ENCODE assay signal across 32 cellular contexts in genomic region chr2:156598563-156598962, GRCh38.
"Had no signal": no experiment of that assay in that cellular context is flagged by ENCODE, and none has a peak within 500 bp of the region (broad histone marks: within the 10 kb centered on the region; RNA-seq: fewer than 3 reads in every experiment).

No MANE protein-coding gene starts in this region.

- H3K27me3 ChIP-seq: ascending aorta, cardiac muscle cell had no signal

- H3K36me3 ChIP-seq: ascending aorta, cardiac muscle cell had no signal

- FAIRE-seq: bronchial epithelial cell, TTC549 had no signal

- H3K4me3 ChIP-seq: ascending aorta, cardiac muscle cell had no signal

- H3K4me1 ChIP-seq: ascending aorta had no signal

- H3K9me3 ChIP-seq: ascending aorta had no signal

- DNase-seq: activated B cell treated with CpG ODN at 0.5 μM for 24 hours; activated CD4-positive, alpha-beta memory T cell treated with anti-CD3 and anti-CD28 coated beads for 36 hours; activated CD4-positive, alpha-beta T cell treated with anti-CD3 and anti-CD28 coated beads for 4 hours; activated CD4-positive, alpha-beta T cell treated with anti-CD3 and anti-CD28 coated beads, Interleukin-2, amount 10 ng/mL, durations not matched to agents 24 days and 14 days; activated CD4-positive, alpha-beta T cell treated with anti-CD3 and anti-CD28 coated beads, Interleukin-2, amount 50 U/mL, for 1 hour; activated CD4-positive, alpha-beta T cell treated with anti-CD3 and anti-CD28 coated beads, Interleukin-2, amount 50 U/mL, for 4 hours; activated CD4-positive, CD25-positive, alpha-beta regulatory T cell treated with anti-CD3 and anti-CD28 coated beads, Interleukin-2, amount 50 U/mL, for 72 hours; activated CD8-positive, alpha-beta memory T cell treated with anti-CD3 and anti-CD28 coated beads, Interleukin-2, amount 50 U/mL, for 4 hours; activated CD8-positive, alpha-beta T cell treated with anti-CD3 and anti-CD28 coated beads for 36 hours; activated effector memory CD4-positive, alpha-beta T cell treated with anti-CD3 and anti-CD28 coated beads, Interleukin-2, amount 50 U/mL, for 16 hours; activated gamma-delta T cell treated with Interleukin-2 at 50 U/mL for 16 hours; activated naive CD4-positive, alpha-beta T cell; activated naive CD4-positive, alpha-beta T cell treated with anti-CD3 and anti-CD28 coated beads, Interleukin-2, amount 10 ng/mL, durations not matched to agents 7 days and 5 days; activated naive CD8-positive, alpha-beta T cell treated with anti-CD3 and anti-CD28 coated beads, Interleukin-2, amount 10 ng/mL, durations not matched to agents 7 days and 5 days; activated naive CD8-positive, alpha-beta T cell treated with anti-CD3 and anti-CD28 coated beads, Interleukin-2, amount 50 U/mL, for 24 hours; activated T-cell treated with anti-CD3 and anti-CD28 coated beads for 4 hours; activated T-cell treated with anti-CD3 and anti-CD28 coated beads, Interleukin-2, amount 50 U/mL, for 1 hour; activated T-cell treated with anti-CD3 and anti-CD28 coated beads, Interleukin-2, amount 50 U/mL, for 4 hours; activated T-cell treated with anti-CD3 and anti-CD28 coated beads, Interleukin-2, amount 50 U/mL, for 72 hours; amygdala; anterior cingulate cortex; caudate nucleus; cerebellar nuclear complex; T-helper 1 cell; T-helper 2 cell; T-helper 9 cell had no signal

- ATAC-seq: activated CD8-positive, alpha-beta T cell treated with anti-CD3 and anti-CD28 coated beads for 36 hours; activated naive CD8-positive, alpha-beta T cell treated with anti-CD3 and anti-CD28 coated beads, Interleukin-2, amount 50 U/mL, for 24 hours; activated T-cell treated with anti-CD3 and anti-CD28 coated beads, Interleukin-2, amount 50 U/mL, for 4 hours; activated T-cell treated with anti-CD3 and anti-CD28 coated beads, Interleukin-2, amount 50 U/mL, for 72 hours; activated T-helper 17 cell treated with anti-CD3 and anti-CD28 coated beads, Interleukin-2, amount 50 U/mL, for 72 hours had no signal

- H3K27ac ChIP-seq: ascending aorta, cardiac muscle cell, VCaP had no signal
